Comparison of ENCODE assay signal across 12 cellular contexts in the genomic region with DNA sequence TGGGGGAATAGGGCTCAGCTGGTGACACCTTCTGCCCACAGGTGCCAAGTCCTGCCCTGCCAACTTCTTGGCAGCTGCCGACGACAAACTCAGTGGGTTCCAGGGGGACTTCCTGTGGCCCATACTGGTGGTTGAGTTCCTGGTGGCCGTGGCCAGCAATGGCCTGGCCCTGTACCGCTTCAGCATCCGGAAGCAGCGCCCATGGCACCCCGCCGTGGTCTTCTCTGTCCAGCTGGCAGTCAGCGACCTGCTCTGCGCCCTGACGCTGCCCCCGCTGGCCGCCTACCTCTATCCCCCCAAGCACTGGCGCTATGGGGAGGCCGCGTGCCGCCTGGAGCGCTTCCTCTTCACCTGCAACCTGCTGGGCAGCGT. TPM values are rescaled to one million over a fixed set of nuclear protein-coding genes. Genes with fewer than 3 reads are reported as not detected.
DNase-seq lines count a peak whose midpoint lies in the region; ATAC-seq and TF ChIP-seq lines count a peak whose summit lies in the region.
"Had no signal": no experiment of that assay in that cellular context is flagged by ENCODE, and none has a peak within 500 bp of the region (broad histone marks: within the 10 kb centered on the region; RNA-seq: fewer than 3 reads in every experiment).

No MANE protein-coding gene starts in this region.

- H3K27me3 Mint-ChIP-seq in CD8-positive, alpha-beta memory T cell: peaks cover 0 to 5% of the 10 kb centered on the region in 2 donors
- no peaks in the 10 kb centered on the region for H3K27me3 Mint-ChIP-seq in WTC11 (ENCODE audit: low read depth)

- no peaks in the 10 kb centered on the region for H3K27me3 ChIP-seq in CD8-positive, alpha-beta memory T cell (ENCODE audit: insufficient read depth, low read length, poor library complexity, severe bottlenecking)
- H3K27me3 ChIP-seq in H7 (ENCODE audit: control insufficient read depth, insufficient read depth, low read length) (no peaks in the 10 kb centered on the region), right lobe of liver (no peaks in the 10 kb centered on the region)
- H3K27me3 ChIP-seq: heart left ventricle had no signal

- POLR2A ChIA-PET in CD8-positive, alpha-beta memory T cell (lab: Charles Lee): interaction anchor here (0.6 to 2.2 kb wide), 7 partner anchors 10 to 181 kb away, joined by 4 to 15 read pairs (median 5); no protein-coding TSS in a partner anchor
- POLR2A ChIA-PET in WTC11 (lab: Charles Lee): interaction anchor here (0.6 to 1.9 kb wide), 3 partner anchors 18 to 137 kb away, joined by 3 to 6 read pairs (median 3); no protein-coding TSS in a partner anchor

- peaks cover 53% of the 10 kb centered on the region for H3K4me1 ChIP-seq in CD8-positive, alpha-beta memory T cell (ENCODE audit: insufficient read depth, low read length)
- H3K4me1 ChIP-seq in right lobe of liver: no peaks in the 10 kb centered on the region

- peaks cover 47% of the 10 kb centered on the region for H3K36me3 ChIP-seq in CD8-positive, alpha-beta memory T cell (ENCODE audit: insufficient read depth, low read length)
- peaks cover 35% of the 10 kb centered on the region for H3K36me3 ChIP-seq in H7 (replicated peaks; ENCODE audit: control insufficient read depth, insufficient read depth, low read length)
- peaks cover 0 to 69% (median 29%) of the 10 kb centered on the region in 4 donors for H3K36me3 ChIP-seq in right lobe of liver

- ATAC-seq in WTC11: peak; percentile 12
- peak in 3 of 4 donors; percentile 1 to 7 (median 3) for ATAC-seq in right lobe of liver
- no peak for ATAC-seq in GM18511 (IDR thresholded peaks at IDR 0.05; ENCODE audit: unreplicated experiment)

- WGBS in right lobe of liver (ENCODE audit: insufficient coverage, low coverage, low lambda C conversion rate, missing lambda C conversion rate): no CpG with 5 or more reads among the region's 19 CpGs

- no peak for TF ChIP-seq POLR2A in right lobe of liver (IDR thresholded peaks at IDR 0.05)

- peak overlapping the region; percentile 7 to 99 (median 94) for H3K27ac Mint-ChIP-seq in CD8-positive, alpha-beta memory T cell
- no peak overlapping the region for H3K27ac Mint-ChIP-seq in WTC11

- H3K4me3 Mint-ChIP-seq in CD8-positive, alpha-beta memory T cell: peak overlapping the region in 4 of 7 donors; percentile 79 to 93 (median 90)
- H3K4me3 Mint-ChIP-seq in WTC11: no peak overlapping the region
- H3K4me3 Mint-ChIP-seq: nephron had no signal

- H3K4me1 Mint-ChIP-seq in CD8-positive, alpha-beta memory T cell: peaks cover 27 to 77% (median 38%) of the 10 kb centered on the region in 3 donors
- peaks cover 7% of the 10 kb centered on the region; the same call in 1 of the 2 replicates for H3K4me1 Mint-ChIP-seq in WTC11
- H3K4me1 Mint-ChIP-seq: nephron had no signal

- H3K36me3 Mint-ChIP-seq in CD8-positive, alpha-beta memory T cell: peaks cover 0 to 74% (median 5%) of the 10 kb centered on the region in 3 donors
- peaks cover 34% of the 10 kb centered on the region for H3K36me3 Mint-ChIP-seq in WTC11

- DNase-seq in CD8-positive, alpha-beta memory T cell: peak in 2 of 5 donors; percentile 29 to 60
- DNase-seq in H7 (peak; percentile 70), WTC11 (ENCODE audit: low spot score) (no peak), right lobe of liver (no peak), superior temporal gyrus (ENCODE audit: extremely low spot score) (no peak), NCI-H2081 treated with DMSO at 0.1 percent for 48 hours (lab: John Stamatoyannopoulos, UW) (no peak), iPS-NIHi7 (ENCODE audit: extremely low spot score) (no peak)

- no peaks in the 10 kb centered on the region for H3K9me3 ChIP-seq in CD8-positive, alpha-beta memory T cell (ENCODE audit: low read length)
- H3K9me3 ChIP-seq in right lobe of liver: no peaks in the 10 kb centered on the region
- H3K9me3 ChIP-seq: heart left ventricle had no signal

- CTCF ChIA-PET in CD8-positive, alpha-beta memory T cell (lab: Charles Lee): interaction anchor here (0.6 to 14.2 kb wide), 10 partner anchors 14 to 175 kb away, joined by 3 to 194 read pairs (median 6); partner anchors contain the start of genes ANGPTL6 and DNMT1
- CTCF ChIA-PET in WTC11 (lab: Charles Lee): interaction anchor here (0.5 to 2.5 kb wide), 22 partner anchors 9 to 286 kb away, joined by 3 to 23 read pairs (median 4); partner anchors contain the start of genes ANGPTL6, PIN1 and UBL5

- TF ChIP-seq CTCF in WTC11 (IDR thresholded peaks at IDR 0.05): no peak; the same call in 1 of the 2 replicates
- no peak for TF ChIP-seq CTCF in right lobe of liver (IDR thresholded peaks at IDR 0.05)

- intact Hi-C loops in right lobe of liver (cut with DNase I): no loop called here

- H3K4me3 ChIP-seq in CD8-positive, alpha-beta memory T cell (ENCODE audit: low read length): no peak overlapping the region
- H3K4me3 ChIP-seq in H7 (ENCODE audit: insufficient read depth, low read depth, low read length): no peak overlapping the region
- H3K4me3 ChIP-seq in right lobe of liver: no peak overlapping the region
- H3K4me3 ChIP-seq: coronary artery, SK-N-MC had no signal

- no peak overlapping the region for H3K27ac ChIP-seq in CD8-positive, alpha-beta memory T cell (ENCODE audit: low read depth, low read length)
- no peak overlapping the region for H3K27ac ChIP-seq in right lobe of liver

- H3K9me3 Mint-ChIP-seq in CD8-positive, alpha-beta memory T cell: no peaks in the 10 kb centered on the region
- H3K9me3 Mint-ChIP-seq in WTC11: no peaks in the 10 kb centered on the region
- H3K9me3 Mint-ChIP-seq: nephron had no signal

TF ChIP-seq in WTC11, 78 proteins besides CTCF, POLR2A, EP300 and RAD21 (continues in another document):
- TF ChIP-seq PRRX2 (CRISPR knock-in tag; IDR thresholded peaks at IDR 0.05): peak; percentile 35; the same call in 1 of the 2 replicates
- TF ChIP-seq, protein P1, sequence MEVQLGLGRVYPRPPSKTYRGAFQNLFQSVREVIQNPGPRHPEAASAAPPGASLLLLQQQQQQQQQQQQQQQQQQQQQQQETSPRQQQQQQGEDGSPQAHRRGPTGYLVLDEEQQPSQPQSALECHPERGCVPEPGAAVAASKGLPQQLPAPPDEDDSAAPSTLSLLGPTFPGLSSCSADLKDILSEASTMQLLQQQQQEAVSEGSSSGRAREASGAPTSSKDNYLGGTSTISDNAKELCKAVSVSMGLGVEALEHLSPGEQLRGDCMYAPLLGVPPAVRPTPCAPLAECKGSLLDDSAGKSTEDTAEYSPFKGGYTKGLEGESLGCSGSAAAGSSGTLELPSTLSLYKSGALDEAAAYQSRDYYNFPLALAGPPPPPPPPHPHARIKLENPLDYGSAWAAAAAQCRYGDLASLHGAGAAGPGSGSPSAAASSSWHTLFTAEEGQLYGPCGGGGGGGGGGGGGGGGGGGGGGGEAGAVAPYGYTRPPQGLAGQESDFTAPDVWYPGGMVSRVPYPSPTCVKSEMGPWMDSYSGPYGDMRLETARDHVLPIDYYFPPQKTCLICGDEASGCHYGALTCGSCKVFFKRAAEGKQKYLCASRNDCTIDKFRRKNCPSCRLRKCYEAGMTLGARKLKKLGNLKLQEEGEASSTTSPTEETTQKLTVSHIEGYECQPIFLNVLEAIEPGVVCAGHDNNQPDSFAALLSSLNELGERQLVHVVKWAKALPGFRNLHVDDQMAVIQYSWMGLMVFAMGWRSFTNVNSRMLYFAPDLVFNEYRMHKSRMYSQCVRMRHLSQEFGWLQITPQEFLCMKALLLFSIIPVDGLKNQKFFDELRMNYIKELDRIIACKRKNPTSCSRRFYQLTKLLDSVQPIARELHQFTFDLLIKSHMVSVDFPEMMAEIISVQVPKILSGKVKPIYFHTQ (CRISPR knock-in tag; IDR thresholded peaks at IDR 0.05): peak; percentile 16; the same call in 1 of the 2 replicates
- TF ChIP-seq ZNF671 (CRISPR knock-in tag; IDR thresholded peaks at IDR 0.05): peak; percentile 69; the same call in 1 of the 2 replicates
- no peak for TF ChIP-seq JUN (CRISPR knock-in tag; IDR thresholded peaks at IDR 0.05)
- no peak for TF ChIP-seq ZNF219 (CRISPR knock-in tag; IDR thresholded peaks at IDR 0.05; ENCODE audit: borderline replicate concordance)
- no peak for TF ChIP-seq ZBTB21 (CRISPR knock-in tag; IDR thresholded peaks at IDR 0.05; ENCODE audit: borderline replicate concordance)
- TF ChIP-seq ERG (CRISPR knock-in tag; IDR thresholded peaks at IDR 0.05): peak; percentile 20; the same call in 1 of the 2 replicates

RNA-seq across cellular contexts. Expression of gene P2RY11, which starts 2.1 kb away (rescaled TPM):
- 10 to 100 TPM; 53.7 to 58.1 TPM for total RNA-seq in CD8-positive, alpha-beta memory T cell
- polyA plus RNA-seq in CD8-positive, alpha-beta memory T cell: 7.4 TPM
- total RNA-seq in H7 (2014; rRNA removed; shearing (Covaris generic)): 0.87 and 6.2 TPM in 2 replicates
- total RNA-seq in WTC11 (2021): 21.0 to 21.5 TPM (median 21.2 TPM) in 3 replicates
- total RNA-seq in right lobe of liver: 1 to 10 TPM; 2.9 to 6.8 (median 5.0) TPM

RNA-seq across cellular contexts. Expression of gene EIF3G, which starts 6.1 kb away (rescaled TPM):
- total RNA-seq in CD8-positive, alpha-beta memory T cell: 100 to 1,000 TPM; 336 to 348 TPM
- 259 TPM for polyA plus RNA-seq in CD8-positive, alpha-beta memory T cell
- total RNA-seq in H7 (2014; rRNA removed; shearing (Covaris generic)): 354 and 376 TPM in 2 replicates
- 318 to 333 TPM (median 323 TPM) in 3 replicates for total RNA-seq in WTC11 (2021)
- total RNA-seq in right lobe of liver: 100 to 1,000 TPM in 2 of 6 experiments, 10 to 100 TPM in 4; 68.5 to 142 (median 81.4) TPM

RNA-seq across cellular contexts. Expression of gene PPAN, which starts 7.4 kb away (rescaled TPM):
- 100 to 1,000 TPM; 273 to 284 TPM for total RNA-seq in CD8-positive, alpha-beta memory T cell
- polyA plus RNA-seq in CD8-positive, alpha-beta memory T cell: 47.4 TPM
- 52.9 and 54.4 TPM in 2 replicates for total RNA-seq in H7 (2014; rRNA removed; shearing (Covaris generic))
- total RNA-seq in WTC11 (2021) (74.1 to 83.7 TPM (median 80.8 TPM) in 3 replicates), right lobe of liver (10 to 100 TPM; 11.2 to 19.9 (median 18.4) TPM)

RNA-seq across cellular contexts. Expression of gene ANGPTL6, which starts 11.1 kb away (rescaled TPM):
- 1 to 10 TPM; 6.6 to 7.7 TPM for total RNA-seq in CD8-positive, alpha-beta memory T cell
- 0.35 TPM for polyA plus RNA-seq in CD8-positive, alpha-beta memory T cell
- 0.15 TPM in 1 of 2 replicates, not detected in the other for total RNA-seq in H7 (2014; rRNA removed; shearing (Covaris generic))
- total RNA-seq in WTC11 (2021) (0.21 to 0.30 TPM (median 0.28 TPM) in 3 replicates), right lobe of liver (10 to 100 TPM; 12.6 to 18.6 (median 15.0) TPM)

RNA-seq across cellular contexts. Expression of gene SHFL, which starts 27.5 kb away (rescaled TPM):
- total RNA-seq in CD8-positive, alpha-beta memory T cell: 10 to 100 TPM; 41.5 to 45.2 TPM
- polyA plus RNA-seq in CD8-positive, alpha-beta memory T cell: 68.1 TPM
- 14.4 and 20.4 TPM in 2 replicates for total RNA-seq in H7 (2014; rRNA removed; shearing (Covaris generic))
- 22.5 to 28.4 TPM (median 23.0 TPM) in 3 replicates for total RNA-seq in WTC11 (2021)
- total RNA-seq in right lobe of liver: 100 to 1,000 TPM in 1 of 6 experiments, 10 to 100 TPM in 5; 68.5 to 119 (median 88.9) TPM
